29 cellular contexts compared by ENCODE assay signal in the genomic region with DNA sequence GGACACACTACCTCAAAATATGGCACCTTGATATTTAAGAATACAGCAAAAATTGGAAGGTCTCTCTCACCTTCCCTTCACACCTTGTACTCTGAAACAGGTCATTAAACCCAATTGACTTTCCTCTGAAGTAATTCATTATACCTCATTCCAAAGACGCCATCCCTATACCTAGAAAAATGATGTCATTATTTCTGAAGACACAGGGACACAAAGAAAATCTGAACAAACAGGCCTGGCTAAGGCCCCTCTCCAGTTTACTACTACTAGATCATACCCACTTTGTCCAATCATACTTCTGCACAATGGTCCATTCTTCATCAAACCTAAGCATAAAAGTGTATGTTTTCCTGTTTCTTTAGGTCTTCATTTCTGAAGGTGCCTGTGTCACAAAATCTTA.
"Had no signal": no experiment of that assay in that cellular context is flagged by ENCODE, and none has a peak within 500 bp of the region (broad histone marks: within the 10 kb centered on the region; RNA-seq: fewer than 3 reads in every experiment).

No MANE protein-coding gene starts in this region.

- H3K36me3 Mint-ChIP-seq: stimulated activated effector memory CD8-positive, alpha-beta T cell treated with anti-CD3 and anti-CD28 coated beads, Interleukin-12 subunit alpha, Interleukin-12 subunit beta, amount 100 ng/mL, for 72 hours; stimulated activated memory B cell treated with anti-CD40 and anti-IgM and Interleukin-4, amounts not matched to agents 10 μg/mL and 1 μg/mL and 100 μg/mL, for 72 hours; stimulated activated naive B cell treated with anti-CD40 and anti-IgM and Interleukin-4, amounts not matched to agents 10 μg/mL and 1 μg/mL and 100 μg/mL, for 72 hours; type B pancreatic cell had no signal

- ATAC-seq: stimulated activated effector memory CD8-positive, alpha-beta T cell treated with anti-CD3 and anti-CD28 coated beads, Interleukin-12 subunit alpha, Interleukin-12 subunit beta, amount 100 ng/mL, for 72 hours; stimulated activated memory B cell treated with anti-CD40 and anti-IgM and Interleukin-4, amounts not matched to agents 10 μg/mL and 1 μg/mL and 100 μg/mL, for 72 hours; stimulated activated naive B cell treated with anti-CD40 and anti-IgM and Interleukin-4, amounts not matched to agents 10 μg/mL and 1 μg/mL and 100 μg/mL, for 72 hours; stimulated activated naive CD8-positive, alpha-beta T cell treated with anti-CD3 and anti-CD28 coated beads, Interleukin-15, amount 100 ng/mL, for 72 hours; stimulated activated naive CD8-positive, alpha-beta T cell treated with anti-CD3 and anti-CD28 coated beads, Interleukin-15, Interleukin-2, amounts not matched to agents 100 U/mL and 50 U/mL, for 24 hours; upper lobe of right lung had no signal

- H3K27me3 Mint-ChIP-seq: stimulated activated memory B cell treated with anti-CD40 and anti-IgM and Interleukin-4, amounts not matched to agents 10 μg/mL and 1 μg/mL and 100 μg/mL, for 72 hours; stimulated activated naive B cell treated with anti-CD40 and anti-IgM and Interleukin-4, amounts not matched to agents 10 μg/mL and 1 μg/mL and 100 μg/mL, for 72 hours; stimulated activated naive CD8-positive, alpha-beta T cell treated with anti-CD3 and anti-CD28 coated beads, Interleukin-15, amount 100 ng/mL, for 72 hours; stimulated activated naive CD8-positive, alpha-beta T cell treated with anti-CD3 and anti-CD28 coated beads, Interleukin-15, Interleukin-2, amounts not matched to agents 100 ng/mL and 50 ng/mL, for 24 hours; type B pancreatic cell had no signal

- H3K27ac Mint-ChIP-seq: stimulated activated effector memory CD8-positive, alpha-beta T cell treated with anti-CD3 and anti-CD28 coated beads, Interleukin-12 subunit alpha, Interleukin-12 subunit beta, amount 100 ng/mL, for 72 hours; stimulated activated memory B cell treated with anti-CD40 and anti-IgM and Interleukin-4, amounts not matched to agents 10 μg/mL and 1 μg/mL and 100 μg/mL, for 72 hours; stimulated activated naive B cell treated with anti-CD40 and anti-IgM and Interleukin-4, amounts not matched to agents 10 μg/mL and 1 μg/mL and 100 μg/mL, for 72 hours; stimulated activated naive CD8-positive, alpha-beta T cell treated with anti-CD3 and anti-CD28 coated beads, Interleukin-15, amount 100 ng/mL, for 72 hours; stimulated activated naive CD8-positive, alpha-beta T cell treated with anti-CD3 and anti-CD28 coated beads, Interleukin-15, Interleukin-2, amounts not matched to agents 100 ng/mL and 50 ng/mL, for 24 hours; type B pancreatic cell had no signal

- H3K9me3 ChIP-seq: suprapubic skin, testis, thoracic aorta, thyroid gland, tibial artery, transverse colon, upper lobe of right lung, uterus had no signal

- H3K4me1 Mint-ChIP-seq: stimulated activated effector memory CD8-positive, alpha-beta T cell treated with anti-CD3 and anti-CD28 coated beads, Interleukin-12 subunit alpha, Interleukin-12 subunit beta, amount 100 ng/mL, for 72 hours; stimulated activated memory B cell treated with anti-CD40 and anti-IgM and Interleukin-4, amounts not matched to agents 10 μg/mL and 1 μg/mL and 100 μg/mL, for 72 hours; stimulated activated naive B cell treated with anti-CD40 and anti-IgM and Interleukin-4, amounts not matched to agents 10 μg/mL and 1 μg/mL and 100 μg/mL, for 72 hours; stimulated activated naive CD8-positive, alpha-beta T cell treated with anti-CD3 and anti-CD28 coated beads, Interleukin-15, amount 100 ng/mL, for 72 hours had no signal

- H3K36me3 ChIP-seq: stomach, suprapubic skin, thoracic aorta, thyroid gland, tibial artery, tibial nerve, transverse colon, upper lobe of left lung, upper lobe of right lung, uterus, vagina had no signal

- H3K4me3 Mint-ChIP-seq: stimulated activated effector memory CD8-positive, alpha-beta T cell treated with anti-CD3 and anti-CD28 coated beads, Interleukin-12 subunit alpha, Interleukin-12 subunit beta, amount 100 ng/mL, for 72 hours; stimulated activated memory B cell treated with anti-CD40 and anti-IgM and Interleukin-4, amounts not matched to agents 10 μg/mL and 1 μg/mL and 100 μg/mL, for 72 hours; stimulated activated naive B cell treated with anti-CD40 and anti-IgM and Interleukin-4, amounts not matched to agents 10 μg/mL and 1 μg/mL and 100 μg/mL, for 72 hours; stimulated activated naive CD8-positive, alpha-beta T cell treated with anti-CD3 and anti-CD28 coated beads, Interleukin-15, amount 100 ng/mL, for 72 hours; stimulated activated naive CD8-positive, alpha-beta T cell treated with anti-CD3 and anti-CD28 coated beads, Interleukin-15, Interleukin-2, amounts not matched to agents 100 ng/mL and 50 ng/mL, for 24 hours; type B pancreatic cell had no signal

- H3K9me3 Mint-ChIP-seq: type B pancreatic cell had no signal

- H3K4me3 ChIP-seq: stomach, suprapubic skin, testis, thoracic aorta, thyroid gland, tibial artery, tibial nerve, transverse colon, upper lobe of left lung, upper lobe of right lung, uterus, vagina had no signal

- H3K4me1 ChIP-seq: stomach, suprapubic skin, testis, thyroid gland, tibial artery, tibial nerve, transverse colon, upper lobe of left lung, upper lobe of right lung, uterus, vagina had no signal

- H3K27me3 ChIP-seq: stomach, suprapubic skin, testis, thyroid gland, tibial artery, tibial nerve, transverse colon, upper lobe of left lung, upper lobe of right lung, uterus, vagina had no signal

- DNase-seq: stimulated activated CD4-positive, alpha-beta T cell treated with anti-CD3 and anti-CD28 coated beads, Interleukin-2, amount 100 ng/mL, for 48 hours; stimulated activated CD4-positive, alpha-beta T cell treated with anti-CD3 and anti-CD28 coated beads, Interleukin-4, amount 100 ng/mL, for 1 hour; stimulated activated CD4-positive, alpha-beta T cell treated with anti-CD3 and anti-CD28 coated beads, Interleukin-4, amount 100 ng/mL, for 24 hours; stimulated activated CD4-positive, alpha-beta T cell treated with anti-CD3 and anti-CD28 coated beads, Interleukin-4, amount 100 ng/mL, for 4 hours; stimulated activated CD8-positive, alpha-beta memory T cell treated with anti-CD3 and anti-CD28 coated beads, Interleukin-4, amount 100 ng/mL, for 48 hours; stimulated activated naive B cell treated with anti-CD40 and anti-IgM and Interleukin-4, amounts not matched to agents 10 μg/mL and 1 μg/mL and 100 μg/mL, for 72 hours; stimulated activated naive CD4-positive, alpha-beta T cell; stimulated activated naive CD4-positive, alpha-beta T cell treated with Interleukin-2 at 50 U/mL for 16 hours; stimulated activated naive CD8-positive, alpha-beta T cell treated with anti-CD3 and anti-CD28 coated beads, Interleukin-15, amount 100 ng/mL, for 72 hours; stimulated activated naive CD8-positive, alpha-beta T cell treated with anti-CD3 and anti-CD28 coated beads, Interleukin-15, Interleukin-2, amounts not matched to agents 100 U/mL and 50 U/mL, for 24 hours; stomach; substantia nigra; testis; thyroid gland; tibial artery; transverse colon; trophoblast cell; upper lobe of left lung; upper lobe of right lung; uterus had no signal

- H3K27ac ChIP-seq: stomach, suprapubic skin, testis, thoracic aorta, thyroid gland, tibial artery, tibial nerve, transverse colon, upper lobe of left lung, upper lobe of right lung, uterus, vagina had no signal

- FAIRE-seq: urothelium cell line had no signal
